In genomic region chrX:23742174-23742692, GRCh38 we compare ENCODE assay signal across 8 cellular contexts. TPM values are rescaled to one million over a fixed set of nuclear protein-coding genes. Genes with fewer than 3 reads are reported as not detected.
DNase-seq lines count a peak whose midpoint lies in the region; ATAC-seq, FAIRE-seq and TF ChIP-seq lines count a peak whose summit lies in the region.

No MANE protein-coding gene starts in this region.

- 6% methylated on average over 6 of the region's 6 CpGs for WGBS in K562 (ENCODE audit: insufficient coverage, low coverage, missing lambda C conversion rate)

- BruUV-seq in K562 (replicated peaks; lab: Mats Ljungman, UMichigan) = no TSS peak

- CTCF ChIA-PET in K562 (lab: Yijun Ruan, JAX; ENCODE audit: low intra/inter-chr PET ratio) = no interaction called here

- H3K36me3 ChIP-seq in BLaER1 (no peaks in the 10 kb centered on the region), K562 (ENCODE audit: control insufficient read depth, insufficient read depth, low read length) (no peaks in the 10 kb centered on the region), iPS-15b (ENCODE audit: control insufficient read depth, insufficient read depth, low read length) (no peaks in the 10 kb centered on the region)

- peak overlapping the region; percentile 84 for H2AFZ ChIP-seq in K562 (ENCODE audit: low read depth, low read length)

- peaks cover 48% of the 10 kb centered on the region for H3K79me2 ChIP-seq in K562 (ENCODE audit: control insufficient read depth, insufficient read depth, low read length)

- H3K9ac ChIP-seq in BLaER1 (peak overlapping the region; percentile 65), K562 (ENCODE audit: insufficient read depth in 1 of 2, low read depth in 2 of 2, low read length in 2 of 2) (peak overlapping the region; percentile 73 to 92; a peak in 3 of 4 replicates), iPS-15b (ENCODE audit: low read depth, low read length) (peak overlapping the region; percentile 41)

- POLR2A ChIA-PET in K562 (lab: Yijun Ruan, JAX) = interaction anchor here (1.0 kb wide), 1 partner anchor 17 kb away, joined by 3 read pairs; no protein-coding TSS in a partner anchor

- H3K27me3 ChIP-seq in BLaER1 = peaks cover 20% of the 10 kb centered on the region
- H3K27me3 ChIP-seq in K562 (ENCODE audit: control insufficient read depth in 2 of 2, insufficient read depth in 2 of 2, low read length in 2 of 2) = no peaks in the 10 kb centered on the region
- no peaks in the 10 kb centered on the region for H3K27me3 ChIP-seq in iPS-15b (ENCODE audit: control insufficient read depth, insufficient read depth, low read length)

- H3K27ac ChIP-seq in BLaER1 (0 out of 2 replicates have a peak overlapping the region, but pooled peaks have one; percentile 51), K562 (ENCODE audit: extremely low read depth, low read depth, low read length) (peak overlapping the region; percentile 69)

- intact Hi-C loops in K562 (cut with micrococcal nuclease) = loop anchor here (2.0 to 5.0 kb wide), 2 partner anchors 40 to 43 kb away; partner anchors contain the start of gene SAT1

- H3K9me1 ChIP-seq in K562 (ENCODE audit: control insufficient read depth, insufficient read depth, low read length) = no peaks in the 10 kb centered on the region

- no peak for TF ChIP-seq POLR2A in K562 (conservative IDR thresholded peaks at IDR 0.05)

- no peak for TF ChIP-seq EP300 in K562 (IDR thresholded peaks at IDR 0.05; ENCODE audit: low read length)

- TF ChIP-seq RAD21 in K562 (CRISPR knock-in tag; conservative IDR thresholded peaks at IDR 0.05 in 1 of 2, IDR thresholded peaks at IDR 0.05 in 1 of 2) = no peak

- H3K4me2 ChIP-seq in BLaER1 (peak overlapping the region; percentile 69), K562 (ENCODE audit: insufficient read depth, low read length) (peak overlapping the region; percentile 89)

- ATAC-seq in GM21529 (IDR thresholded peaks at IDR 0.05; ENCODE audit: unreplicated experiment) (peak; percentile 12), K562 (peak; percentile 14), GM21515 (IDR thresholded peaks at IDR 0.05; ENCODE audit: unreplicated experiment) (no peak)

- TF ChIP-seq CTCF in K562 (IDR thresholded peaks at IDR 0.05 in 2 of 3, conservative IDR thresholded peaks at IDR 0.05 in 1 of 3; ENCODE audit: insufficient read depth in 2 of 3, low read depth in 1 of 3, low read length in 3 of 3) = no peak

- peaks cover 10% of the 10 kb centered on the region; the same call in 1 of the 2 replicates for H3K9me3 ChIP-seq in BLaER1
- no peaks in the 10 kb centered on the region for H3K9me3 ChIP-seq in K562 (replicated peaks; ENCODE audit: control insufficient read depth, insufficient read depth, low read depth, low read length)
- no peaks in the 10 kb centered on the region for H3K9me3 ChIP-seq in iPS-15b (ENCODE audit: control insufficient read depth, insufficient read depth, low read length)

- peak; percentile 51 for DNase-seq in OCI-M1 (lab: John Stamatoyannopoulos, UW)
- peak in 3 of 4 experiments; percentile 10 to 16 (median 11) for DNase-seq in K562 (ENCODE audit: extremely low read depth in 1 of 4, low spot score in 3 of 4)
- peak; percentile 37 for DNase-seq in skeletal muscle cell (ENCODE audit: low read depth)
- DNase-seq in NCI-H187 treated with DMSO at 0.1 percent for 48 hours (lab: John Stamatoyannopoulos, UW) = no peak

- no peaks in the 10 kb centered on the region for H4K20me1 ChIP-seq in BLaER1
- H4K20me1 ChIP-seq in K562 (replicated peaks; ENCODE audit: control insufficient read depth, insufficient read depth, low read length) = 0 out of 2 replicates have a peak, but pooled peaks cover 4% of the 10 kb centered on the region

- in situ Hi-C loops in K562 (cut with MboI) = no loop called here

- no peaks in the 10 kb centered on the region for H3K4me1 ChIP-seq in BLaER1
- H3K4me1 ChIP-seq in K562 (replicated peaks in 1 of 2; ENCODE audit: control insufficient read depth in 2 of 2, insufficient read depth in 2 of 2, low read length in 2 of 2) = peaks cover 9 to 15% of the 10 kb centered on the region in 2 experiments; a peak in 4 of 5 replicates
- H3K4me1 ChIP-seq in iPS-15b (ENCODE audit: control insufficient read depth, insufficient read depth, low read length) = no peaks in the 10 kb centered on the region

- peak overlapping the region; percentile 71 for H3K4me3 ChIP-seq in BLaER1
- peak overlapping the region; percentile 77 for H3K4me3 ChIP-seq in K562
- peak overlapping the region; percentile 70 for H3K4me3 ChIP-seq in iPS-15b (ENCODE audit: low read depth, low read length)
- H3K4me3 ChIP-seq in skeletal muscle cell (ENCODE audit: low read depth, low read length) = peak overlapping the region; percentile 69

- FAIRE-seq in K562 (lab: Jason Lieb, UNC) = no peak

TF ChIP-seq in K562, 482 proteins besides CTCF, POLR2A, EP300 and RAD21:
- peak; percentile 42 for TF ChIP-seq NEUROD1 (IDR thresholded peaks at IDR 0.05; ENCODE audit: borderline replicate concordance, low read depth, low read length, partially characterized antibody)
- TF ChIP-seq ELK1 (CRISPR knock-in tag; IDR thresholded peaks at IDR 0.05) = no peak
- no peak for TF ChIP-seq TAF1 (IDR thresholded peaks at IDR 0.05; ENCODE audit: control insufficient read depth, extremely low read depth, insufficient read depth, low read length, severe bottlenecking)
- TF ChIP-seq BRD4 (IDR thresholded peaks at IDR 0.05) = no peak
- TF ChIP-seq MNT (conservative IDR thresholded peaks at IDR 0.05) = 0 out of 4 replicates have a peak, but pooled peaks of 1 of the 2 experiments have one; percentile 1

RNA-seq across cellular contexts. Expression of gene ACOT9, which starts 0.8 kb away (rescaled TPM):
- 67.3 and 68.2 TPM in 2 replicates for total RNA-seq in K562 (2011; cell fraction: chromatin; rRNA removed; ENCODE audit: low replicate concordance)
- 41.0 and 44.0 TPM in 2 replicates for total RNA-seq in K562 (2011; cell fraction: nucleolus; rRNA removed)
- total RNA-seq in K562 (2011; cell fraction: nucleoplasm; rRNA removed) = 36.3 and 43.4 TPM in 2 replicates
- total RNA-seq in K562 (2014; rRNA removed) = 33.2 and 34.2 TPM in 2 replicates
- total RNA-seq in K562 (2014; rRNA removed; fragmentation: Illumina TruSeq; extraction: Trizol) = 50.6 and 55.5 TPM in 2 replicates
- 29.8 and 31.2 TPM in 2 replicates for total RNA-seq in K562 (2015; rRNA removed; fragmentation: Illumina TruSeq; extraction: Trizol)
- 35.3 and 38.6 TPM in 2 replicates for total RNA-seq in K562 (2021)
- 37.6 and 60.3 TPM in 2 replicates for polyA plus RNA-seq in K562 (2011; rRNA removed)
- 15.1 and 24.6 TPM in 2 replicates for polyA plus RNA-seq in K562 (2011; cell fraction: cytosol; rRNA removed)
- polyA plus RNA-seq in K562 (2011; cell fraction: nucleus; rRNA removed) = 45.6 and 53.8 TPM in 2 replicates
- polyA plus RNA-seq in K562 (2012) = 31.7 and 37.7 TPM in 2 replicates
- 45.3 and 46.4 TPM in 2 replicates for polyA plus RNA-seq in K562 (2014; fragmentation: Illumina TruSeq; extraction: Trizol)
- 10 to 100 TPM; 50.0 to 80.9 TPM for polyA plus RNA-seq in K562 (2014; fragmentation: Nextera tagmentation; extraction: Ambion mirVana)
- 45.2 and 51.0 TPM in 2 replicates for polyA plus RNA-seq in K562 (2014; rRNA removed)
- polyA minus RNA-seq in K562 (2011; rRNA and poly(A)+ RNA removed) = 39.3 and 52.9 TPM in 2 replicates
- polyA minus RNA-seq in K562 (2011; cell fraction: cytosol; rRNA and poly(A)+ RNA removed) = 13.5 and 22.0 TPM in 2 replicates
- polyA minus RNA-seq in K562 (2011; cell fraction: nucleus; rRNA and poly(A)+ RNA removed) = 17.5 and 25.1 TPM in 2 replicates

RNA-seq across cellular contexts. Expression of gene SAT1, which starts 40.7 kb away (rescaled TPM):
- 146 and 240 TPM in 2 replicates for total RNA-seq in K562 (2011; cell fraction: chromatin; rRNA removed; ENCODE audit: low replicate concordance)
- 107 and 113 TPM in 2 replicates for total RNA-seq in K562 (2011; cell fraction: nucleolus; rRNA removed)
- total RNA-seq in K562 (2011; cell fraction: nucleoplasm; rRNA removed) = 145 and 181 TPM in 2 replicates
- total RNA-seq in K562 (2014; rRNA removed) (48.7 and 53.2 TPM in 2 replicates), K562 (2014; rRNA removed; fragmentation: Illumina TruSeq; extraction: Trizol) (71.1 and 71.9 TPM in 2 replicates), K562 (2015; rRNA removed; fragmentation: Illumina TruSeq; extraction: Trizol) (43.7 and 47.4 TPM in 2 replicates), K562 (2021) (49.2 and 51.8 TPM in 2 replicates)
- polyA plus RNA-seq in K562 (2011; rRNA removed) (160 and 169 TPM in 2 replicates), K562 (2014; fragmentation: Illumina TruSeq; extraction: Trizol) (66.1 and 74.1 TPM in 2 replicates), K562 (2014; fragmentation: Nextera tagmentation; extraction: Ambion mirVana) (100 to 1,000 TPM; 161 to 194 TPM), K562 (2014; rRNA removed) (77.6 and 94.7 TPM in 2 replicates)
- polyA plus RNA-seq in K562 (2011; cell fraction: cytosol; rRNA removed) = 24.1 and 90.3 TPM in 2 replicates
- 354 and 641 TPM in 2 replicates for polyA plus RNA-seq in K562 (2011; cell fraction: nucleus; rRNA removed)
- polyA plus RNA-seq in K562 (2012) = 60.7 and 194 TPM in 2 replicates
- 51.7 and 72.1 TPM in 2 replicates for polyA minus RNA-seq in K562 (2011; rRNA and poly(A)+ RNA removed)
- polyA minus RNA-seq in K562 (2011; cell fraction: cytosol; rRNA and poly(A)+ RNA removed) = 17.5 and 19.9 TPM in 2 replicates
- polyA minus RNA-seq in K562 (2011; cell fraction: nucleus; rRNA and poly(A)+ RNA removed) = 59.4 and 128 TPM in 2 replicates
